Comparison of ENCODE assay signal across 22 cellular contexts in genomic region chr20:2796011-2796660, GRCh38. TPM values are rescaled to one million over a fixed set of nuclear protein-coding genes. Genes with fewer than 3 reads are reported as not detected.
DNase-seq lines count a peak whose midpoint lies in the region; ATAC-seq and TF ChIP-seq lines count a peak whose summit lies in the region.
"Had no signal": no experiment of that assay in that cellular context is flagged by ENCODE, and none has a peak within 500 bp of the region (broad histone marks: within the 10 kb centered on the region; RNA-seq: fewer than 3 reads in every experiment).

No MANE protein-coding gene starts in this region.

- no peak overlapping the region for H2AFZ ChIP-seq in neural progenitor cell (replicated peaks)
- H2AFZ ChIP-seq: GM23338 had no signal

- H3K4me3 ChIP-seq in coronary artery (no peak overlapping the region), neural progenitor cell (no peak overlapping the region), MG63 (no peak overlapping the region)
- H3K4me3 ChIP-seq: A549, GM23338 had no signal

- POLR2A ChIA-PET in activated CD8-positive, alpha-beta T cell treated with anti-CD3 and anti-CD28 coated beads for 36 hours (lab: Charles Lee): no interaction called here

- ATAC-seq in activated CD8-positive, alpha-beta T cell treated with anti-CD3 and anti-CD28 coated beads for 36 hours: no peak
- ATAC-seq: A549, GM23338, HCT116 had no signal

- H3K27ac ChIP-seq in coronary artery (no peak overlapping the region), neural progenitor cell (no peak overlapping the region)
- H3K27ac ChIP-seq: A549 had no signal

- H3K36me3 Mint-ChIP-seq in neural progenitor cell: peaks cover 18% of the 10 kb centered on the region
- peaks cover 5% of the 10 kb centered on the region for H3K36me3 Mint-ChIP-seq in activated CD8-positive, alpha-beta T cell treated with anti-CD3 and anti-CD28 coated beads for 36 hours (ENCODE audit: low read depth)
- H3K36me3 Mint-ChIP-seq: CD4-positive, alpha-beta memory T cell had no signal

- H3K4me2 ChIP-seq in neural progenitor cell: no peak overlapping the region
- H3K4me2 ChIP-seq: A549, GM23338 had no signal

- H3K79me2 ChIP-seq in neural progenitor cell (ENCODE audit: low read depth): peaks cover 12% of the 10 kb centered on the region

- H3K4me1 ChIP-seq in neural progenitor cell: peaks cover 12% of the 10 kb centered on the region
- H3K4me1 ChIP-seq: A549 had no signal

- H3K9me3 Mint-ChIP-seq in neural progenitor cell: no peaks in the 10 kb centered on the region
- no peaks in the 10 kb centered on the region for H3K9me3 Mint-ChIP-seq in activated CD8-positive, alpha-beta T cell treated with anti-CD3 and anti-CD28 coated beads for 36 hours
- H3K9me3 Mint-ChIP-seq: GM23338, H9 had no signal

- in situ Hi-C loops in GM13976 (cut with MboI; ENCODE audit: low sequenced_read_pairs, unreplicated experiment): no loop called here

- H3K9me3 ChIP-seq in neural progenitor cell (ENCODE audit: low read depth): no peaks in the 10 kb centered on the region
- no peaks in the 10 kb centered on the region for H3K9me3 ChIP-seq in MG63

- H3K36me3 ChIP-seq in neural progenitor cell: no peaks in the 10 kb centered on the region
- no peaks in the 10 kb centered on the region for H3K36me3 ChIP-seq in MG63

- peak; percentile 27 for DNase-seq in GM13976 (ENCODE audit: low spot score)
- peak; percentile 57 for DNase-seq in coronary artery (ENCODE audit: low spot score)
- DNase-seq in neural progenitor cell (ENCODE audit: low spot score): no peak
- no peak for DNase-seq in stimulated activated CD4-positive, alpha-beta T cell treated with anti-CD3 and anti-CD28 coated beads, Interleukin-4, amount 100 ng/mL, for 1 hour
- DNase-seq in NCI-H510A (lab: John Stamatoyannopoulos, UW): no peak
- DNase-seq in activated CD8-positive, alpha-beta T cell treated with anti-CD3 and anti-CD28 coated beads for 36 hours: no peak
- DNase-seq in MG63: no peak
- DNase-seq: 8988T; ACHN; C1 segment of cervical spinal cord; Calu3; CD4-positive, alpha-beta memory T cell; COR-L47; DMS79 treated with DMSO at 0.1 percent for 48 hours; GF-D8; H9 had no signal

- H3K9ac ChIP-seq in neural progenitor cell: no peak overlapping the region

- peaks cover 26% of the 10 kb centered on the region for H3K4me1 Mint-ChIP-seq in neural progenitor cell
- H3K4me1 Mint-ChIP-seq in activated CD8-positive, alpha-beta T cell treated with anti-CD3 and anti-CD28 coated beads for 36 hours (ENCODE audit: low read depth): peaks cover 18% of the 10 kb centered on the region

- intact Hi-C loops in activated CD8-positive, alpha-beta T cell treated with anti-CD3 and anti-CD28 coated beads for 36 hours (cut with micrococcal nuclease): no loop called here

- H3K4me3 Mint-ChIP-seq in neural progenitor cell: no peak overlapping the region
- H3K4me3 Mint-ChIP-seq in activated CD8-positive, alpha-beta T cell treated with anti-CD3 and anti-CD28 coated beads for 36 hours: no peak overlapping the region
- H3K4me3 Mint-ChIP-seq: CD4-positive, alpha-beta memory T cell; GM23338; H9 had no signal

- H3K27me3 ChIP-seq in neural progenitor cell (peaks cover 4% of the 10 kb centered on the region), MG63 (peaks cover 8% of the 10 kb centered on the region)

- H3K27ac Mint-ChIP-seq in neural progenitor cell: peak overlapping the region; percentile 50
- H3K27ac Mint-ChIP-seq in activated CD8-positive, alpha-beta T cell treated with anti-CD3 and anti-CD28 coated beads for 36 hours: no peak overlapping the region
- H3K27ac Mint-ChIP-seq: CD4-positive, alpha-beta memory T cell; GM23338; H9 had no signal

- CTCF ChIA-PET in activated CD8-positive, alpha-beta T cell treated with anti-CD3 and anti-CD28 coated beads for 36 hours (lab: Charles Lee): interaction anchor here (1.6 to 1.9 kb wide), 2 partner anchors 43 to 108 kb away, joined by 5 to 6 read pairs; no protein-coding TSS in a partner anchor

- H3K27me3 Mint-ChIP-seq in neural progenitor cell (ENCODE audit: insufficient read depth, low read depth): peaks cover 2% of the 10 kb centered on the region
- H3K27me3 Mint-ChIP-seq in activated CD8-positive, alpha-beta T cell treated with anti-CD3 and anti-CD28 coated beads for 36 hours: peaks cover 30% of the 10 kb centered on the region

- H4K20me1 ChIP-seq in neural progenitor cell (ENCODE audit: low read depth): no peaks in the 10 kb centered on the region

- H3F3A ChIP-seq in neural progenitor cell (ENCODE audit: low read depth): peaks cover 28% of the 10 kb centered on the region

- TF ChIP-seq CTCF in GM13976 (IDR thresholded peaks at IDR 0.05; ENCODE audit: borderline replicate concordance, control extremely low read depth, extremely low read depth, insufficient read depth, missing control alignments): no peak
- no peak for TF ChIP-seq CTCF in coronary artery (IDR thresholded peaks at IDR 0.05)
- no peak for TF ChIP-seq CTCF in neural progenitor cell (IDR thresholded peaks at IDR 0.05)
- TF ChIP-seq CTCF in activated CD8-positive, alpha-beta T cell treated with anti-CD3 and anti-CD28 coated beads for 36 hours (IDR thresholded peaks at IDR 0.05): no peak

RNA-seq across cellular contexts. Expression of gene CPXM1, which starts 4.3 kb away (rescaled TPM):
- 76.3 and 169 TPM in 2 replicates for total RNA-seq in neural progenitor cell (ENCODE audit: low replicate concordance)
- total RNA-seq in activated CD8-positive, alpha-beta T cell treated with anti-CD3 and anti-CD28 coated beads for 36 hours: 1 to 10 TPM; 2.0 to 2.9 TPM
- 1.2 TPM in 1 of 2 replicates, not detected in the other for total RNA-seq in MG63 (2014; rRNA removed; shearing (Covaris generic); ENCODE audit: low replicate concordance)
- total RNA-seq: CD4-positive, alpha-beta memory T cell; H4 had no signal

RNA-seq across cellular contexts. Expression of gene C20orf141, which starts 18.7 kb away (rescaled TPM):
- not detected in 2 replicates for total RNA-seq in neural progenitor cell (ENCODE audit: low replicate concordance)
- total RNA-seq in activated CD8-positive, alpha-beta T cell treated with anti-CD3 and anti-CD28 coated beads for 36 hours: not detected
- total RNA-seq in MG63 (2014; rRNA removed; shearing (Covaris generic); ENCODE audit: low replicate concordance): not detected in 2 replicates
- total RNA-seq: Calu3; CD4-positive, alpha-beta memory T cell; Daoy; G401; GM23338; H4; H9 had no signal

RNA-seq across cellular contexts. Expression of gene TMEM239, which starts 20.0 kb away (rescaled TPM):
- total RNA-seq in neural progenitor cell (ENCODE audit: low replicate concordance): not detected in 2 replicates
- not detected for total RNA-seq in activated CD8-positive, alpha-beta T cell treated with anti-CD3 and anti-CD28 coated beads for 36 hours
- not detected in 2 replicates for total RNA-seq in MG63 (2014; rRNA removed; shearing (Covaris generic); ENCODE audit: low replicate concordance)
- total RNA-seq: Calu3; CD4-positive, alpha-beta memory T cell; Daoy; G401; GM23338; H4; H9 had no signal

RNA-seq across cellular contexts. Expression of gene PCED1A, which starts 44.3 kb away (rescaled TPM):
- total RNA-seq in neural progenitor cell (ENCODE audit: low replicate concordance): 14.6 and 53.1 TPM in 2 replicates
- total RNA-seq in activated CD8-positive, alpha-beta T cell treated with anti-CD3 and anti-CD28 coated beads for 36 hours: 10 to 100 TPM; 33.9 to 34.3 TPM
- 4.7 and 7.9 TPM in 2 replicates for total RNA-seq in MG63 (2014; rRNA removed; shearing (Covaris generic); ENCODE audit: low replicate concordance)

RNA-seq across cellular contexts. Expression of gene VPS16, which starts 44.4 kb away (rescaled TPM):
- 27.6 and 39.6 TPM in 2 replicates for total RNA-seq in neural progenitor cell (ENCODE audit: low replicate concordance)
- total RNA-seq in activated CD8-positive, alpha-beta T cell treated with anti-CD3 and anti-CD28 coated beads for 36 hours: 10 to 100 TPM; 34.5 to 38.7 TPM
- total RNA-seq in MG63 (2014; rRNA removed; shearing (Covaris generic); ENCODE audit: low replicate concordance): 18.5 and 21.2 TPM in 2 replicates

Comparison
In these comparisons a context has a peak if more than half of its experiments do, and no peak if none do; other contexts are left out.
1. DNase-seq: peak in GM13976 (single experiment) and coronary artery (single experiment); none in neural progenitor cell (single experiment), stimulated activated CD4-positive, alpha-beta T cell treated with anti-CD3 and anti-CD28 coated beads, Interleukin-4, amount 100 ng/mL, for 1 hour (single experiment), NCI-H510A (single experiment), activated CD8-positive, alpha-beta T cell treated with anti-CD3 and anti-CD28 coated beads for 36 hours (single experiment) and MG63 (single experiment).
2. RNA of gene CPXM1, which starts 4.3 kb away (total RNA-seq): 76.3 to 169 TPM in neural progenitor cell; 2.0 to 2.9 TPM in activated CD8-positive, alpha-beta T cell treated with anti-CD3 and anti-CD28 coated beads for 36 hours and 1.2 TPM in MG63; every median in the first group is over 10 times any median in the second.